9 cellular contexts compared by ENCODE assay signal in the genomic region with DNA sequence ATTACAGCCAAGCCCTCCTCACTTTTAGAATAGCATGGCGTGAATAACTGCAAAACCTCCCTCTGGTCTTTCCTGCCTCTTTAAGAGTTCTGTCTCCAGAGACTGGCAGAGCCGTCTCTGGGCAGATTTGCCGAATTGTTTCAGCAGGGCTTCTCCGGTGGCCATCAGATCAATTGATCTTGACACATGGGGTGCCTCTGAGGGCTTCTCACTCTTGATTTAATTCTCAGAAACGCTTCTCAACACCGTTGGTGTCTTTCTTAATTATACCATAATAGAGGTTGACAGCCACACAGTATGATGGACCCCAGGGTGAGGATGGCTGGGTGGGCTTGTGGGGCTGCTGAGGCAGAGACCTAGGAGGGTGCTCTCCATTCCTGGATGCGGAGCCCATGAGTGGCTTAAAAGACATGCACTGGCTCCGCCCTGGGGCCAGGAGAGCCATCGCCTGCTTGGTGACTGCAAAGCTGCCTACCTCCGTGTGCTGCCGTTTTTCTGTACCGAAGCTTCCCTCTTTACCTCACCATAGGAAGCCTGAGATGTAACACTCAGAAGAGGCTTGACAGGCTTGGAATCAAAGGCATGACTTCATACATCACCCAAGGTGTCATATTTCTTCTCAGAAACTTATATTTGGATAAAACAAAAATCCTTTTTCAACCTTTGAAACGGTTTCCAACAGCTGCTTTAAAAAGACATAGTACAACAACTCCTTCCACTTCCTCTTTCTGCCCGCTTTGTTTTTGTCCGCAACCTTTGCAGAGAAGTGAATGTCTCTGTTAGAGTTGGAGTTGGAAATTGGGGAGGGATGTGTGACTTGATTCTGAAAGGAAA.
A peak's percentile ranks its signal among the peaks of the same experiment; 100 is the strongest.
DNase-seq lines count a peak whose midpoint lies in the region; ATAC-seq and TF ChIP-seq lines count a peak whose summit lies in the region.
"Had no signal": no experiment of that assay in that cellular context is flagged by ENCODE, and none has a peak within 500 bp of the region (broad histone marks: within the 10 kb centered on the region; RNA-seq: fewer than 3 reads in every experiment).

No MANE protein-coding gene starts in this region.

- no peak for TF ChIP-seq CTCF in sigmoid colon (IDR thresholded peaks at IDR 0.05)

- H3K36me3 ChIP-seq in CD8-positive, alpha-beta memory T cell (ENCODE audit: insufficient read depth, low read length): no peaks in the 10 kb centered on the region
- H3K36me3 ChIP-seq in sigmoid colon: no peaks in the 10 kb centered on the region

- no peaks in the 10 kb centered on the region for H3K9me3 ChIP-seq in CD8-positive, alpha-beta memory T cell (ENCODE audit: low read length)
- H3K9me3 ChIP-seq in sigmoid colon: no peaks in the 10 kb centered on the region

- H3K4me1 ChIP-seq in CD8-positive, alpha-beta memory T cell (ENCODE audit: insufficient read depth, low read length): peaks cover 13% of the 10 kb centered on the region
- peaks cover 0 to 44% (median 22%) of the 10 kb centered on the region in 4 donors for H3K4me1 ChIP-seq in sigmoid colon

- WGBS in sigmoid colon, 2 donors: 52 to 81% methylated on average over 15 of the region's 15 CpGs

- H3K36me3 Mint-ChIP-seq in CD8-positive, alpha-beta memory T cell: peaks cover 0 to 2% (median 1%) of the 10 kb centered on the region in 3 donors
- H3K36me3 Mint-ChIP-seq in activated naive CD8-positive, alpha-beta T cell treated with anti-CD3 and anti-CD28 coated beads for 36 hours: peaks cover 6% of the 10 kb centered on the region
- H3K36me3 Mint-ChIP-seq in activated CD4-positive, alpha-beta memory T cell treated with anti-CD3 and anti-CD28 coated beads, Interleukin-2, amount 10 ng/mL, durations not matched to agents 7 days and 5 days (ENCODE audit: low read depth): no peaks in the 10 kb centered on the region

- no peak overlapping the region for H3K4me3 ChIP-seq in CD8-positive, alpha-beta memory T cell (ENCODE audit: low read length)
- H3K4me3 ChIP-seq in sigmoid colon: no peak overlapping the region

- POLR2A ChIA-PET in CD8-positive, alpha-beta memory T cell (lab: Charles Lee): no interaction called here
- POLR2A ChIA-PET in activated CD4-positive, alpha-beta memory T cell treated with anti-CD3 and anti-CD28 coated beads, Interleukin-2, amount 10 ng/mL, durations not matched to agents 7 days and 5 days (lab: Charles Lee): no interaction called here

- H3K27ac ChIP-seq in CD8-positive, alpha-beta memory T cell (ENCODE audit: low read depth, low read length): peak overlapping the region; percentile 15
- H3K27ac ChIP-seq in sigmoid colon: peak overlapping the region in 2 of 4 donors; percentile 20 to 28

- no peak for DNase-seq in CD8-positive, alpha-beta memory T cell
- DNase-seq in activated naive CD8-positive, alpha-beta T cell treated with anti-CD3 and anti-CD28 coated beads for 36 hours: no peak
- DNase-seq in NCI-H2196 treated with DMSO at 0.1 percent for 48 hours (lab: John Stamatoyannopoulos, UW; ENCODE audit: unreplicated experiment) (no peak), EL (no peak), sigmoid colon (no peak)
- DNase-seq in activated CD4-positive, alpha-beta memory T cell treated with anti-CD3 and anti-CD28 coated beads, Interleukin-2, amount 10 ng/mL, durations not matched to agents 7 days and 5 days: no peak

- H3K27ac Mint-ChIP-seq in CD8-positive, alpha-beta memory T cell: peak overlapping the region in 2 of 8 donors; percentile 55 to 63
- H3K27ac Mint-ChIP-seq in activated naive CD8-positive, alpha-beta T cell treated with anti-CD3 and anti-CD28 coated beads for 36 hours: peak overlapping the region; percentile 31
- H3K27ac Mint-ChIP-seq in activated CD4-positive, alpha-beta memory T cell treated with anti-CD3 and anti-CD28 coated beads, Interleukin-2, amount 10 ng/mL, durations not matched to agents 7 days and 5 days: no peak overlapping the region

- intact Hi-C loops in sigmoid colon (cut with DNase I): no loop called here

- H3K4me3 Mint-ChIP-seq in CD8-positive, alpha-beta memory T cell: no peak overlapping the region
- no peak overlapping the region for H3K4me3 Mint-ChIP-seq in activated naive CD8-positive, alpha-beta T cell treated with anti-CD3 and anti-CD28 coated beads for 36 hours
- H3K4me3 Mint-ChIP-seq in activated CD4-positive, alpha-beta memory T cell treated with anti-CD3 and anti-CD28 coated beads, Interleukin-2, amount 10 ng/mL, durations not matched to agents 7 days and 5 days: no peak overlapping the region
- H3K4me3 Mint-ChIP-seq: activated naive CD4-positive, alpha-beta T cell treated with anti-CD3 and anti-CD28 coated beads, Interleukin-2, amount 50 U/mL, for 24 hours had no signal

- peaks cover 31 to 78% (median 32%) of the 10 kb centered on the region in 3 donors for H3K4me1 Mint-ChIP-seq in CD8-positive, alpha-beta memory T cell
- H3K4me1 Mint-ChIP-seq in activated naive CD8-positive, alpha-beta T cell treated with anti-CD3 and anti-CD28 coated beads for 36 hours: peaks cover 52% of the 10 kb centered on the region
- H3K4me1 Mint-ChIP-seq in activated CD4-positive, alpha-beta memory T cell treated with anti-CD3 and anti-CD28 coated beads, Interleukin-2, amount 10 ng/mL, durations not matched to agents 7 days and 5 days: peaks cover 6% of the 10 kb centered on the region

- ATAC-seq in GM19438 (IDR thresholded peaks at IDR 0.05; ENCODE audit: low read depth, unreplicated experiment) (peak; percentile 83), HG03439 (IDR thresholded peaks at IDR 0.05; ENCODE audit: unreplicated experiment) (peak; percentile 53)

- H3K9me3 Mint-ChIP-seq in CD8-positive, alpha-beta memory T cell: no peaks in the 10 kb centered on the region
- H3K9me3 Mint-ChIP-seq in activated naive CD8-positive, alpha-beta T cell treated with anti-CD3 and anti-CD28 coated beads for 36 hours: no peaks in the 10 kb centered on the region
- H3K9me3 Mint-ChIP-seq in activated CD4-positive, alpha-beta memory T cell treated with anti-CD3 and anti-CD28 coated beads, Interleukin-2, amount 10 ng/mL, durations not matched to agents 7 days and 5 days: no peaks in the 10 kb centered on the region
- H3K9me3 Mint-ChIP-seq: activated naive CD4-positive, alpha-beta T cell treated with anti-CD3 and anti-CD28 coated beads, Interleukin-2, amount 50 U/mL, for 24 hours had no signal

- no peak for TF ChIP-seq EP300 in sigmoid colon (IDR thresholded peaks at IDR 0.05)

- CTCF ChIA-PET in CD8-positive, alpha-beta memory T cell (lab: Charles Lee): no interaction called here
- CTCF ChIA-PET in activated CD4-positive, alpha-beta memory T cell treated with anti-CD3 and anti-CD28 coated beads, Interleukin-2, amount 10 ng/mL, durations not matched to agents 7 days and 5 days (lab: Charles Lee): no interaction called here

- H3K27me3 Mint-ChIP-seq in CD8-positive, alpha-beta memory T cell: no peaks in the 10 kb centered on the region
- no peaks in the 10 kb centered on the region for H3K27me3 Mint-ChIP-seq in activated naive CD8-positive, alpha-beta T cell treated with anti-CD3 and anti-CD28 coated beads for 36 hours
- no peaks in the 10 kb centered on the region for H3K27me3 Mint-ChIP-seq in activated CD4-positive, alpha-beta memory T cell treated with anti-CD3 and anti-CD28 coated beads, Interleukin-2, amount 10 ng/mL, durations not matched to agents 7 days and 5 days
- H3K27me3 Mint-ChIP-seq: activated naive CD4-positive, alpha-beta T cell treated with anti-CD3 and anti-CD28 coated beads, Interleukin-2, amount 50 U/mL, for 24 hours had no signal

- TF ChIP-seq POLR2A in sigmoid colon (IDR thresholded peaks at IDR 0.05): no peak

- H3K27me3 ChIP-seq in CD8-positive, alpha-beta memory T cell (ENCODE audit: insufficient read depth, low read length, poor library complexity, severe bottlenecking): no peaks in the 10 kb centered on the region
- no peaks in the 10 kb centered on the region for H3K27me3 ChIP-seq in sigmoid colon
